Comparison of ENCODE assay signal across 8 cellular contexts in genomic region chr3:148990211-148990610, GRCh38. TPM values are rescaled to one million over a fixed set of nuclear protein-coding genes. Genes with fewer than 3 reads are reported as not detected.
DNase-seq lines count a peak whose midpoint lies in the region; ATAC-seq and TF ChIP-seq lines count a peak whose summit lies in the region.

No MANE protein-coding gene starts in this region.

- H3K4me3 ChIP-seq in KMS-11 (IDR thresholded peaks at IDR 0.05; ENCODE audit: insufficient read depth, low read depth, low read length) (no peak overlapping the region), thyroid gland (replicated peaks in 1 of 3) (no peak overlapping the region)

- H3K4me3 Mint-ChIP-seq in CD14-positive monocyte (peak overlapping the region; percentile 79 to 80), endothelial cell (ENCODE audit: unreplicated experiment) (peak overlapping the region; percentile 60)

- H3K27ac Mint-ChIP-seq in CD14-positive monocyte (peak overlapping the region; percentile 77 to 90 (median 86)), endothelial cell (ENCODE audit: unreplicated experiment) (no peak overlapping the region)

- TF ChIP-seq CTCF in CD14-positive monocyte (IDR thresholded peaks at IDR 0.05) (no peak), KMS-11 (conservative IDR thresholded peaks at IDR 0.05; ENCODE audit: low read depth, low read length) (no peak), endothelial cell (IDR thresholded peaks at IDR 0.05; ENCODE audit: unreplicated experiment) (no peak), thyroid gland (IDR thresholded peaks at IDR 0.05) (no peak)

- H3K27me3 ChIP-seq in KMS-11 (ENCODE audit: insufficient read depth, low read depth) (no peaks in the 10 kb centered on the region), thyroid gland (no peaks in the 10 kb centered on the region)

- no peak for TF ChIP-seq POLR2A in thyroid gland (IDR thresholded peaks at IDR 0.05)

- peak overlapping the region; percentile 93; the same call in 1 of the 2 replicates for H3K27ac ChIP-seq in KMS-11
- H3K27ac ChIP-seq in thyroid gland: peak overlapping the region in 1 of 3 donors; percentile 91

- intact Hi-C loops in CD14-positive monocyte (cut with micrococcal nuclease): loop anchor here in 1 of 2 donors (10.0 kb wide), 1 partner anchor 135 kb away; the partner anchor contains the start of gene HPS3
- intact Hi-C loops in thyroid gland (cut with DNase I): no loop called here

- H3K9me3 ChIP-seq in thyroid gland: no peaks in the 10 kb centered on the region

- H3K79me2 ChIP-seq in KMS-11 (ENCODE audit: insufficient read depth, low read depth): peaks cover 44% of the 10 kb centered on the region

- H3K27me3 Mint-ChIP-seq in CD14-positive monocyte (ENCODE audit: low read depth in 3 of 3) (no peaks in the 10 kb centered on the region), endothelial cell (ENCODE audit: unreplicated experiment) (peaks cover 11% of the 10 kb centered on the region)

- peaks cover 17 to 18% of the 10 kb centered on the region in 2 donors for H3K36me3 Mint-ChIP-seq in CD14-positive monocyte
- peaks cover 5% of the 10 kb centered on the region for H3K36me3 Mint-ChIP-seq in endothelial cell (ENCODE audit: low read depth, unreplicated experiment)

- peak overlapping the region; percentile 69; the same call in 1 of the 2 replicates for H2AFZ ChIP-seq in KMS-11 (ENCODE audit: low read depth)

- H3K9ac ChIP-seq in KMS-11: peak overlapping the region; percentile 94; the same call in 1 of the 2 replicates

- ATAC-seq in GM19463 (IDR thresholded peaks at IDR 0.05; ENCODE audit: unreplicated experiment): peak; percentile 22

- WGBS in thyroid gland, 2 donors: 86 to 91% methylated on average over 4 of the region's 4 CpGs

- H3K4me1 Mint-ChIP-seq in CD14-positive monocyte: peaks cover 42% of the 10 kb centered on the region
- H3K4me1 Mint-ChIP-seq in endothelial cell (ENCODE audit: unreplicated experiment): no peaks in the 10 kb centered on the region

- peaks cover 46% of the 10 kb centered on the region for H3K4me1 ChIP-seq in KMS-11 (ENCODE audit: low read depth, poor library complexity, severe bottlenecking)
- H3K4me1 ChIP-seq in thyroid gland: peaks cover 0 to 6% of the 10 kb centered on the region in 2 donors

- peak overlapping the region; percentile 91 for H3K4me2 ChIP-seq in KMS-11

- H3K36me3 ChIP-seq in KMS-11 (ENCODE audit: insufficient read depth) (peaks cover 12% of the 10 kb centered on the region), thyroid gland (peaks cover 6 to 11% of the 10 kb centered on the region in 2 donors)

- H3K9me3 Mint-ChIP-seq in CD14-positive monocyte: no peaks in the 10 kb centered on the region
- no peaks in the 10 kb centered on the region for H3K9me3 Mint-ChIP-seq in endothelial cell (ENCODE audit: unreplicated experiment)

- H4K20me1 ChIP-seq in KMS-11 (ENCODE audit: insufficient read depth): no peaks in the 10 kb centered on the region

- DNase-seq in CD14-positive monocyte (ENCODE audit: low spot score): no peak
- no peak for DNase-seq in endothelial cell (ENCODE audit: low spot score)
- no peak for DNase-seq in NK-92 (lab: John Stamatoyannopoulos, UW; ENCODE audit: unreplicated experiment)
- no peak for DNase-seq in AG20443 (ENCODE audit: low spot score)
- no peak for DNase-seq in thyroid gland
- DNase-seq in SK-N-DZ (ENCODE audit: low spot score): no peak

RNA-seq across cellular contexts. Expression of gene GYG1, which starts 1.1 kb away (rescaled TPM):
- polyA plus RNA-seq in CD14-positive monocyte: 100 to 1,000 TPM; 121 to 122 TPM
- total RNA-seq in endothelial cell (ENCODE audit: unreplicated experiment) (44.8 TPM), thyroid gland (10 to 100 TPM; 26.4 to 86.3 (median 29.3) TPM)
- 18.4 and 33.5 TPM in 2 replicates for polyA plus RNA-seq in SK-N-DZ (2014; cell fraction: cytosol; rRNA removed)
- polyA plus RNA-seq in SK-N-DZ (2014; cell fraction: nucleus; rRNA removed): 10.9 and 19.4 TPM in 2 replicates
